Comparison of ENCODE assay signal across 15 cellular contexts in the genomic region with DNA sequence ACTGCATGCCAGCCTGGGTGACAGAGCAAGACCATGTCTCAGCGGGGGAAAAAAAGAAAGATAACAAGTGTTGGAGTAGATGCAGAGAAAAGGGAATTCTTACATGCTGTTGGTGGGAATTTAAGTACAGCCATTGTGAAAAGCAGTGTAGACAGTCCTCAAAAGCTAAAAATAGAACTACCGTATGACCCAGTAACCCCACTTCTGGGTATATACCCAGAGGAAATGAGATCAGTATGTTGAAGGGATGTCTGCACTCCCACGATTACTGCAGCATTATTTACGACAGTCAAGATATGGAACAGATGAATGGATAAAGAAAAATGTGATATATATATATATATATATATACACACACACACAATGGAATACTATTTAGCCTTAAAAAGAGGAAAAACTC.
DNase-seq lines count a peak whose midpoint lies in the region; ATAC-seq, FAIRE-seq and TF ChIP-seq lines count a peak whose summit lies in the region.
"Had no signal": no experiment of that assay in that cellular context is flagged by ENCODE, and none has a peak within 500 bp of the region (broad histone marks: within the 10 kb centered on the region; RNA-seq: fewer than 3 reads in every experiment).

No MANE protein-coding gene starts in this region.

- H3K4me1 Mint-ChIP-seq in T-cell = peaks cover 20 to 38% (median 23%) of the 10 kb centered on the region in 3 donors
- peaks cover 37% of the 10 kb centered on the region for H3K4me1 Mint-ChIP-seq in stimulated activated effector memory CD8-positive, alpha-beta T cell treated with anti-CD3 and anti-CD28 coated beads, Interleukin-12 subunit alpha, Interleukin-12 subunit beta, amount 100 ng/mL, for 72 hours

- dilution Hi-C loops in endothelial cell of umbilical vein (cut with MboI; ENCODE audit: extremely low pct_ligation_motif_present, low sequenced_read_pairs) = no loop called here

- H2AFZ ChIP-seq in endothelial cell of umbilical vein (ENCODE audit: low read depth, low read length) = no peak overlapping the region
- H2AFZ ChIP-seq: GM23248 had no signal

- TF ChIP-seq CTCF in endothelial cell of umbilical vein (IDR thresholded peaks at IDR 0.05; ENCODE audit: extremely low read depth in 1 of 2, insufficient read depth in 1 of 2, low read depth in 1 of 2, low read length in 2 of 2) = no peak

- no peaks in the 10 kb centered on the region for H3K9me3 ChIP-seq in endothelial cell of umbilical vein (replicated peaks; ENCODE audit: control insufficient read depth, insufficient read depth, low read length)
- H3K9me3 ChIP-seq: HAP-1 had no signal

- H4K20me1 ChIP-seq in endothelial cell of umbilical vein (replicated peaks; ENCODE audit: control insufficient read depth, extremely low read depth, insufficient read depth, low read length) = no peaks in the 10 kb centered on the region
- H4K20me1 ChIP-seq: BLaER1 treated with 17β-estradiol and CSF1 and Interleukin-3, amounts not matched to agents 10 nM and 100 nM had no signal

- in situ Hi-C loops in KBM-7 (cut with MboI; ENCODE audit: low pct_unique_long_range_greater_than_20kb, low sequenced_read_pairs) = no loop called here

- ATAC-seq in T-cell (replicated peaks in 1 of 4) (no peak), GM18861 (IDR thresholded peaks at IDR 0.05; ENCODE audit: unreplicated experiment) (no peak)
- peak; percentile 72 for ATAC-seq in stimulated activated effector memory CD8-positive, alpha-beta T cell treated with anti-CD3 and anti-CD28 coated beads, Interleukin-12 subunit alpha, Interleukin-12 subunit beta, amount 100 ng/mL, for 72 hours
- ATAC-seq: CD8-positive, alpha-beta T cell; GM12878 had no signal

- peaks cover 8 to 18% (median 13%) of the 10 kb centered on the region in 3 donors for H3K9me3 Mint-ChIP-seq in T-cell
- peaks cover 10% of the 10 kb centered on the region for H3K9me3 Mint-ChIP-seq in stimulated activated effector memory CD8-positive, alpha-beta T cell treated with anti-CD3 and anti-CD28 coated beads, Interleukin-12 subunit alpha, Interleukin-12 subunit beta, amount 100 ng/mL, for 72 hours

- intact Hi-C loops in endothelial cell of umbilical vein (cut with micrococcal nuclease) = loop anchor here (1.0 kb wide), 2 partner anchors 14 to 38 kb away; no protein-coding TSS in a partner anchor

- DNase-seq in KBM-7 (peak; percentile 0), T-cell (no peak), endothelial cell of umbilical vein (ENCODE audit: low read depth, low spot score) (peak; percentile 46), HUDEP-2 (lab: John Stamatoyannopoulos, UW; ENCODE audit: unreplicated experiment in 76 of 76) (no peak)
- no peak for DNase-seq in stimulated activated effector memory CD8-positive, alpha-beta T cell treated with anti-CD3 and anti-CD28 coated beads, Interleukin-12 subunit alpha, Interleukin-12 subunit beta, amount 100 ng/mL, for 72 hours (ENCODE audit: low spot score in 2 of 2)
- DNase-seq: Calu3; CD8-positive, alpha-beta T cell; DMS79 treated with DMSO at 0.1 percent for 48 hours; GF-D8; GM23248 had no signal

- no peak overlapping the region for H3K9ac ChIP-seq in endothelial cell of umbilical vein (replicated peaks; ENCODE audit: extremely low read depth, insufficient read depth, low read length)
- H3K9ac ChIP-seq: BLaER1 treated with 17β-estradiol and CSF1 and Interleukin-3, amounts not matched to agents 10 nM and 100 nM; GM23248 had no signal

- H3K27me3 ChIP-seq in endothelial cell of umbilical vein (ENCODE audit: control insufficient read depth in 2 of 2, insufficient read depth in 2 of 2, low read length in 2 of 2) = no peaks in the 10 kb centered on the region
- H3K27me3 ChIP-seq: BLaER1 treated with 17β-estradiol and CSF1 and Interleukin-3, amounts not matched to agents 10 nM and 100 nM had no signal

- POLR2A ChIA-PET in T-cell (lab: Charles Lee) (no interaction called here), endothelial cell of umbilical vein (lab: Charles Lee) (no interaction called here)

- H3K36me3 Mint-ChIP-seq in T-cell = peaks cover 12% of the 10 kb centered on the region
- no peaks in the 10 kb centered on the region for H3K36me3 Mint-ChIP-seq in stimulated activated effector memory CD8-positive, alpha-beta T cell treated with anti-CD3 and anti-CD28 coated beads, Interleukin-12 subunit alpha, Interleukin-12 subunit beta, amount 100 ng/mL, for 72 hours
- H3K36me3 Mint-ChIP-seq: CD8-positive, alpha-beta T cell had no signal

- no peak overlapping the region for H3K4me3 ChIP-seq in endothelial cell of umbilical vein (replicated peaks in 1 of 3; ENCODE audit: insufficient read depth in 1 of 3, low read depth in 1 of 3, low read length in 3 of 3)
- H3K4me3 ChIP-seq: BLaER1 treated with 17β-estradiol and CSF1 and Interleukin-3, amounts not matched to agents 10 nM and 100 nM; GM12878; GM23248; HAP-1 had no signal

- no peaks in the 10 kb centered on the region for H3K36me3 ChIP-seq in endothelial cell of umbilical vein (ENCODE audit: control insufficient read depth in 2 of 2, extremely low read depth in 1 of 2, insufficient read depth in 2 of 2, low read length in 2 of 2)
- H3K36me3 ChIP-seq: BLaER1 treated with 17β-estradiol and CSF1 and Interleukin-3, amounts not matched to agents 10 nM and 100 nM; HAP-1 had no signal

- no peak overlapping the region for H3K4me3 Mint-ChIP-seq in T-cell
- no peak overlapping the region for H3K4me3 Mint-ChIP-seq in stimulated activated effector memory CD8-positive, alpha-beta T cell treated with anti-CD3 and anti-CD28 coated beads, Interleukin-12 subunit alpha, Interleukin-12 subunit beta, amount 100 ng/mL, for 72 hours
- H3K4me3 Mint-ChIP-seq: B cell; CD8-positive, alpha-beta T cell had no signal

- H3K79me2 ChIP-seq in endothelial cell of umbilical vein (ENCODE audit: control insufficient read depth, insufficient read depth, low read length) = no peaks in the 10 kb centered on the region

- TF ChIP-seq POLR2A in endothelial cell of umbilical vein (IDR thresholded peaks at IDR 0.05; ENCODE audit: low read depth, low read length) = no peak

- no peak overlapping the region for H3K4me2 ChIP-seq in endothelial cell of umbilical vein (ENCODE audit: insufficient read depth, low read length)
- H3K4me2 ChIP-seq: BLaER1 treated with 17β-estradiol and CSF1 and Interleukin-3, amounts not matched to agents 10 nM and 100 nM had no signal

- BruUV-seq in endothelial cell of umbilical vein (replicated peaks; lab: Mats Ljungman, UMichigan) = no TSS peak

- peak overlapping the region; percentile 20 for H3K27ac ChIP-seq in endothelial cell of umbilical vein (ENCODE audit: insufficient read depth, low read depth, low read length)
- H3K27ac ChIP-seq: BLaER1 treated with 17β-estradiol and CSF1 and Interleukin-3, amounts not matched to agents 10 nM and 100 nM; GM23248 had no signal

- CTCF ChIA-PET in T-cell (lab: Charles Lee) = interaction anchor here in 1 of 2 donors (0.5 kb wide), 1 partner anchor 258 kb away, joined by 5 read pairs; no protein-coding TSS in a partner anchor
- CTCF ChIA-PET in endothelial cell of umbilical vein (lab: Charles Lee) = no interaction called here

- no peak for FAIRE-seq in endothelial cell of umbilical vein (lab: Jason Lieb, UNC)

- no peaks in the 10 kb centered on the region for H3K27me3 Mint-ChIP-seq in T-cell
- H3K27me3 Mint-ChIP-seq: B cell had no signal

- H3K9me1 ChIP-seq in endothelial cell of umbilical vein (replicated peaks; ENCODE audit: control insufficient read depth, extremely low read depth, insufficient read depth, low read length) = no peaks in the 10 kb centered on the region

- peak overlapping the region; percentile 8 to 62 for H3K27ac Mint-ChIP-seq in T-cell
- H3K27ac Mint-ChIP-seq in stimulated activated effector memory CD8-positive, alpha-beta T cell treated with anti-CD3 and anti-CD28 coated beads, Interleukin-12 subunit alpha, Interleukin-12 subunit beta, amount 100 ng/mL, for 72 hours = no peak overlapping the region
- H3K27ac Mint-ChIP-seq: B cell; CD8-positive, alpha-beta T cell had no signal

- peaks cover 12% of the 10 kb centered on the region for H3K4me1 ChIP-seq in endothelial cell of umbilical vein (ENCODE audit: control insufficient read depth, extremely low read depth, insufficient read depth, low read length)
- H3K4me1 ChIP-seq: BLaER1 treated with 17β-estradiol and CSF1 and Interleukin-3, amounts not matched to agents 10 nM and 100 nM; HAP-1 had no signal

TF ChIP-seq in endothelial cell of umbilical vein, 7 proteins besides CTCF, POLR2A, EP300 and RAD21:
- TF ChIP-seq FOS (IDR thresholded peaks at IDR 0.05; ENCODE audit: borderline replicate concordance, insufficient read depth, low read length) = no peak
- no peak for TF ChIP-seq EZH2 (IDR thresholded peaks at IDR 0.05; ENCODE audit: borderline replicate concordance, low read depth, low read length, severe bottlenecking)
- peak; percentile 60 for TF ChIP-seq JUN (IDR thresholded peaks at IDR 0.05; ENCODE audit: borderline replicate concordance, insufficient read depth, insufficient read length, low read depth)

Comparison
In these comparisons a context has a peak if more than half of its experiments do, and no peak if none do; other contexts are left out.
1. DNase-seq: peak in KBM-7 (single experiment) and endothelial cell of umbilical vein (single experiment); none in T-cell (0 of 34), stimulated activated effector memory CD8-positive, alpha-beta T cell treated with anti-CD3 and anti-CD28 coated beads, Interleukin-12 subunit alpha, Interleukin-12 subunit beta, amount 100 ng/mL, for 72 hours (0 of 2) and HUDEP-2 (0 of 76).